In the genomic region with DNA sequence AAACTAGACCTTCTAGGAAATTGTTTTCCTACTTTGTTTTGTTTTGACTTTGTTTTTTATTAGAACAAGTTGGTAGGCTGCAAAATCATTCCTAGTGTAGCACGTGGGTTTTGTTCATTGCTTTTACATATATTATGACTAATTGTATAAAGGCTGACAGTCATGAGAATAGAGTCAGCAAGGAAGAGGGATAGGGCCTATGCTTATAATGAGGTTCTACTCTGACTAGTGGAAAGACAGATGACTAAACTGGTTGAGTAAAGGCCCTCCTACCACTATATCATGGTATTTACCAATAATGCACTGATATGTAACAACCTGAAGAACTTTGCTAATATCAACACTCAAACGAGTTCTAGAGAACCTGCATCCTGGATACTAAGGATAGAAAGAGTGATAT, we compare ENCODE assay signal across 19 cellular contexts.
DNase-seq lines count a peak whose midpoint lies in the region; ATAC-seq, FAIRE-seq and TF ChIP-seq lines count a peak whose summit lies in the region.
"Had no signal": no experiment of that assay in that cellular context is flagged by ENCODE, and none has a peak within 500 bp of the region (broad histone marks: within the 10 kb centered on the region; RNA-seq: fewer than 3 reads in every experiment).

No MANE protein-coding gene starts in this region.

- no peak for DNase-seq in activated naive CD4-positive, alpha-beta T cell treated with anti-CD3 and anti-CD28 coated beads, Interleukin-2, amount 50 U/mL, for 72 hours (ENCODE audit: low spot score in 2 of 2)
- no peak for DNase-seq in activated naive CD4-positive, alpha-beta T cell treated with anti-CD3 and anti-CD28 coated beads, Interleukin-2, amount 10 ng/mL, durations not matched to agents 7 days and 5 days
- DNase-seq in RKO (ENCODE audit: low spot score): peak; percentile 30
- peak; percentile 32 for DNase-seq in bronchial epithelial cell (ENCODE audit: low read depth)
- DNase-seq in BE2C: no peak
- no peak for DNase-seq in T-helper 2 cell
- DNase-seq: AML-193, DMS79 treated with DMSO at 0.1 percent for 48 hours, H7, Karpas-422, MG63, NCI-H1048, NCI-H1436, NCI-H1930, NCI-H526, PC-9, SJCRH30 had no signal

- no peaks in the 10 kb centered on the region for H3K36me3 Mint-ChIP-seq in activated naive CD4-positive, alpha-beta T cell treated with anti-CD3 and anti-CD28 coated beads, Interleukin-2, amount 50 U/mL, for 72 hours
- no peaks in the 10 kb centered on the region for H3K36me3 Mint-ChIP-seq in activated naive CD4-positive, alpha-beta T cell treated with anti-CD3 and anti-CD28 coated beads, Interleukin-2, amount 10 ng/mL, durations not matched to agents 7 days and 5 days
- H3K36me3 Mint-ChIP-seq: IgD-negative memory B cell had no signal

- no peaks in the 10 kb centered on the region for H3K9me3 Mint-ChIP-seq in activated naive CD4-positive, alpha-beta T cell treated with anti-CD3 and anti-CD28 coated beads, Interleukin-2, amount 50 U/mL, for 72 hours
- H3K9me3 Mint-ChIP-seq in activated naive CD4-positive, alpha-beta T cell treated with anti-CD3 and anti-CD28 coated beads, Interleukin-2, amount 10 ng/mL, durations not matched to agents 7 days and 5 days: no peaks in the 10 kb centered on the region
- H3K9me3 Mint-ChIP-seq: IgD-negative memory B cell had no signal

- no peak for FAIRE-seq in bronchial epithelial cell (lab: Jason Lieb, UNC)

- no peak overlapping the region for H3K4me3 Mint-ChIP-seq in activated naive CD4-positive, alpha-beta T cell treated with anti-CD3 and anti-CD28 coated beads, Interleukin-2, amount 10 ng/mL, durations not matched to agents 7 days and 5 days
- H3K4me3 Mint-ChIP-seq: IgD-negative memory B cell had no signal

- H3K9me3 ChIP-seq in BE2C: no peaks in the 10 kb centered on the region
- H3K9me3 ChIP-seq: MG63, SJCRH30 had no signal

- H3K36me3 ChIP-seq in bronchial epithelial cell (ENCODE audit: control insufficient read depth, insufficient read depth, low read length) (no peaks in the 10 kb centered on the region), BE2C (no peaks in the 10 kb centered on the region)
- H3K36me3 ChIP-seq: MG63, SJCRH30 had no signal

- peak; percentile 46 to 95 for ATAC-seq in activated naive CD4-positive, alpha-beta T cell treated with anti-CD3 and anti-CD28 coated beads, Interleukin-2, amount 50 U/mL, for 72 hours
- ATAC-seq in GM18868 (IDR thresholded peaks at IDR 0.05; ENCODE audit: unreplicated experiment): no peak

- H3K27me3 Mint-ChIP-seq in activated naive CD4-positive, alpha-beta T cell treated with anti-CD3 and anti-CD28 coated beads, Interleukin-2, amount 10 ng/mL, durations not matched to agents 7 days and 5 days: no peaks in the 10 kb centered on the region

- no peak for TF ChIP-seq CTCF in bronchial epithelial cell (IDR thresholded peaks at IDR 0.05; ENCODE audit: insufficient read depth, low read length, severe bottlenecking)
- no peak for TF ChIP-seq CTCF in BE2C (IDR thresholded peaks at IDR 0.05; ENCODE audit: low read depth, low read length)

- no peaks in the 10 kb centered on the region for H3K4me1 Mint-ChIP-seq in activated naive CD4-positive, alpha-beta T cell treated with anti-CD3 and anti-CD28 coated beads, Interleukin-2, amount 10 ng/mL, durations not matched to agents 7 days and 5 days
- H3K4me1 Mint-ChIP-seq: IgD-negative memory B cell had no signal

- CTCF ChIA-PET in activated naive CD4-positive, alpha-beta T cell treated with anti-CD3 and anti-CD28 coated beads, Interleukin-2, amount 10 ng/mL, durations not matched to agents 7 days and 5 days (lab: Charles Lee): no interaction called here

- no peak overlapping the region for H3K27ac Mint-ChIP-seq in activated naive CD4-positive, alpha-beta T cell treated with anti-CD3 and anti-CD28 coated beads, Interleukin-2, amount 50 U/mL, for 72 hours
- no peak overlapping the region for H3K27ac Mint-ChIP-seq in activated naive CD4-positive, alpha-beta T cell treated with anti-CD3 and anti-CD28 coated beads, Interleukin-2, amount 10 ng/mL, durations not matched to agents 7 days and 5 days
- H3K27ac Mint-ChIP-seq: IgD-negative memory B cell had no signal

- H3K4me3 ChIP-seq in bronchial epithelial cell (ENCODE audit: low read depth, low read length) (no peak overlapping the region), BE2C (ENCODE audit: low read depth, low read length) (no peak overlapping the region)
- H3K4me3 ChIP-seq: MG63, PC-9, SJCRH30 had no signal

- H3K27me3 ChIP-seq in bronchial epithelial cell (ENCODE audit: control insufficient read depth, insufficient read depth, low read length) (no peaks in the 10 kb centered on the region), BE2C (no peaks in the 10 kb centered on the region)
- H3K27me3 ChIP-seq: MG63, SJCRH30 had no signal

- no peaks in the 10 kb centered on the region for H3K4me1 ChIP-seq in BE2C
- H3K4me1 ChIP-seq: SJCRH30 had no signal

Comparison
In these comparisons a context has a peak if more than half of its experiments do, and no peak if none do; other contexts are left out.
1. DNase-seq: peak in RKO (single experiment) and bronchial epithelial cell (single experiment); none in activated naive CD4-positive, alpha-beta T cell treated with anti-CD3 and anti-CD28 coated beads, Interleukin-2, amount 50 U/mL, for 72 hours (0 of 2), activated naive CD4-positive, alpha-beta T cell treated with anti-CD3 and anti-CD28 coated beads, Interleukin-2, amount 10 ng/mL, durations not matched to agents 7 days and 5 days (single experiment), BE2C (single experiment) and T-helper 2 cell (0 of 5).